32 cellular contexts compared by ENCODE assay signal in genomic region chr22:42833104-42833503, GRCh38.
"Had no signal": no experiment of that assay in that cellular context is flagged by ENCODE, and none has a peak within 500 bp of the region (broad histone marks: within the 10 kb centered on the region; RNA-seq: fewer than 3 reads in every experiment).

No MANE protein-coding gene starts in this region.

- H3K4me3 Mint-ChIP-seq: activated B cell treated with CpG ODN at 0.5 μM for 24 hours; activated CD8-positive, alpha-beta T cell treated with anti-CD3 and anti-CD28 coated beads for 36 hours; activated naive CD4-positive, alpha-beta T cell treated with anti-CD3 and anti-CD28 coated beads for 36 hours; activated naive CD4-positive, alpha-beta T cell treated with anti-CD3 and anti-CD28 coated beads, Interleukin-2, amount 50 U/mL, for 24 hours; activated naive CD8-positive, alpha-beta T cell treated with anti-CD3 and anti-CD28 coated beads for 36 hours; activated naive CD8-positive, alpha-beta T cell treated with anti-CD3 and anti-CD28 coated beads, Interleukin-2, amount 50 U/mL, for 24 hours; activated T-cell treated with anti-CD3 and anti-CD28 coated beads, Interleukin-2, amount 50 U/mL, for 4 hours; T-helper 2 cell treated with Interferon-gamma antibody and Interleukin-4, amounts not matched to agents 5 μg/mL and 100 μg/mL, for 36 hours had no signal

- FAIRE-seq: colon, endometrium, endothelial cell of umbilical vein had no signal

- H3K27me3 Mint-ChIP-seq: activated B cell treated with CpG ODN at 0.5 μM for 24 hours; activated CD8-positive, alpha-beta T cell treated with anti-CD3 and anti-CD28 coated beads for 36 hours; activated naive CD4-positive, alpha-beta T cell treated with anti-CD3 and anti-CD28 coated beads, Interleukin-2, amount 50 U/mL, for 24 hours; activated naive CD8-positive, alpha-beta T cell treated with anti-CD3 and anti-CD28 coated beads for 36 hours; activated naive CD8-positive, alpha-beta T cell treated with anti-CD3 and anti-CD28 coated beads, Interleukin-2, amount 50 U/mL, for 24 hours had no signal

- H3K27ac ChIP-seq: body of pancreas, epithelial cell of prostate, esophagus squamous epithelium, gastroesophageal sphincter, heart right ventricle, hepatocyte, WERI-Rb-1 had no signal

- H3K27me3 ChIP-seq: adrenal gland, body of pancreas, esophagus squamous epithelium, gastroesophageal sphincter, heart right ventricle, hepatocyte had no signal

- H3K4me3 ChIP-seq: adrenal gland, body of pancreas, esophagus squamous epithelium, gastroesophageal sphincter, heart right ventricle, hepatocyte had no signal

- ATAC-seq: activated CD4-positive, CD25-positive, alpha-beta regulatory T cell treated with anti-CD3 and anti-CD28 coated beads, Interleukin-2, amount 50 U/mL, for 24 hours; activated CD8-positive, alpha-beta T cell treated with anti-CD3 and anti-CD28 coated beads for 36 hours; activated naive CD8-positive, alpha-beta T cell treated with anti-CD3 and anti-CD28 coated beads, Interleukin-2, amount 50 U/mL, for 24 hours; activated T-cell treated with anti-CD3 and anti-CD28 coated beads, Interleukin-2, amount 50 U/mL, for 4 hours; body of pancreas; gastroesophageal sphincter; heart right ventricle had no signal

- H3K9me3 Mint-ChIP-seq: activated B cell treated with CpG ODN at 0.5 μM for 24 hours; activated CD8-positive, alpha-beta T cell treated with anti-CD3 and anti-CD28 coated beads for 36 hours; activated naive CD4-positive, alpha-beta T cell treated with anti-CD3 and anti-CD28 coated beads for 36 hours; activated naive CD4-positive, alpha-beta T cell treated with anti-CD3 and anti-CD28 coated beads, Interleukin-2, amount 50 U/mL, for 24 hours; activated naive CD8-positive, alpha-beta T cell treated with anti-CD3 and anti-CD28 coated beads for 36 hours; activated naive CD8-positive, alpha-beta T cell treated with anti-CD3 and anti-CD28 coated beads, Interleukin-2, amount 50 U/mL, for 24 hours; activated T-cell treated with anti-CD3 and anti-CD28 coated beads, Interleukin-2, amount 50 U/mL, for 4 hours; activated T-helper 2 cell treated with anti-CD3 and anti-CD28 coated beads, Interferon-gamma antibody, Interleukin-2, Interleukin-4, amounts not matched to agents 10 μg/mL and 5 μg/mL and 100 μg/mL, durations not matched to agents 14 hours and 24 hours and 36 hours; T-helper 2 cell treated with Interferon-gamma antibody and Interleukin-4, amounts not matched to agents 5 μg/mL and 100 μg/mL, for 36 hours had no signal

- DNase-seq: activated B cell treated with CpG ODN at 0.5 μM for 24 hours; activated CD4-positive, alpha-beta T cell treated with anti-CD3 and anti-CD28 coated beads for 48 hours; activated CD4-positive, alpha-beta T cell treated with anti-CD3 and anti-CD28 coated beads, Interleukin-2, amount 50 U/mL, for 1 hour; activated CD4-positive, alpha-beta T cell treated with anti-CD3 and anti-CD28 coated beads, Interleukin-2, amount 50 U/mL, for 48 hours; activated CD8-positive, alpha-beta memory T cell treated with anti-CD3 and anti-CD28 coated beads for 24 hours; activated CD8-positive, alpha-beta T cell treated with anti-CD3 and anti-CD28 coated beads for 36 hours; activated effector memory CD4-positive, alpha-beta T cell treated with anti-CD3 and anti-CD28 coated beads, Interleukin-2, amount 50 U/mL, for 16 hours; activated naive CD4-positive, alpha-beta T cell treated with anti-CD3 and anti-CD28 coated beads for 36 hours; activated naive CD8-positive, alpha-beta T cell treated with anti-CD3 and anti-CD28 coated beads for 36 hours; activated naive CD8-positive, alpha-beta T cell treated with anti-CD3 and anti-CD28 coated beads, Interleukin-2, amount 50 U/mL, for 24 hours; activated T-cell treated with anti-CD3 and anti-CD28 coated beads, Interleukin-2, amount 50 U/mL, for 4 hours; amygdala; aorta; body of pancreas; caudate nucleus; effector CD8-positive, alpha-beta T cell; esophagus squamous epithelium; foreskin melanocyte; heart right ventricle; T1000; WERI-Rb-1 had no signal

- H3K4me1 Mint-ChIP-seq: activated B cell treated with CpG ODN at 0.5 μM for 24 hours had no signal

- H3K27ac Mint-ChIP-seq: activated B cell treated with CpG ODN at 0.5 μM for 24 hours; activated CD8-positive, alpha-beta T cell treated with anti-CD3 and anti-CD28 coated beads for 36 hours; activated naive CD4-positive, alpha-beta T cell treated with anti-CD3 and anti-CD28 coated beads for 36 hours; activated naive CD4-positive, alpha-beta T cell treated with anti-CD3 and anti-CD28 coated beads, Interleukin-2, amount 50 U/mL, for 24 hours; activated naive CD8-positive, alpha-beta T cell treated with anti-CD3 and anti-CD28 coated beads for 36 hours; activated naive CD8-positive, alpha-beta T cell treated with anti-CD3 and anti-CD28 coated beads, Interleukin-2, amount 50 U/mL, for 24 hours; activated T-helper 2 cell treated with anti-CD3 and anti-CD28 coated beads, Interferon-gamma antibody, Interleukin-2, Interleukin-4, amounts not matched to agents 10 μg/mL and 5 μg/mL and 100 μg/mL, durations not matched to agents 14 hours and 24 hours and 36 hours; T-helper 2 cell treated with Interferon-gamma antibody and Interleukin-4, amounts not matched to agents 5 μg/mL and 100 μg/mL, for 36 hours had no signal
